8 cellular contexts compared by ENCODE assay signal in genomic region chr14:61456720-61457119, GRCh38.
DNase-seq lines count a peak whose midpoint lies in the region; ATAC-seq lines count a peak whose summit lies in the region.

No MANE protein-coding gene starts in this region.

- peaks cover 2% of the 10 kb centered on the region for H3K9me3 Mint-ChIP-seq in activated naive CD8-positive, alpha-beta T cell treated with anti-CD3 and anti-CD28 coated beads for 36 hours

- H3K36me3 Mint-ChIP-seq in activated naive CD8-positive, alpha-beta T cell treated with anti-CD3 and anti-CD28 coated beads for 36 hours, result peaks cover 81% of the 10 kb centered on the region

- H3K4me3 ChIP-seq in HAP-1, result no peak overlapping the region

- ATAC-seq in sciatic nerve (peak; percentile 85), GM18498 (IDR thresholded peaks at IDR 0.05; ENCODE audit: unreplicated experiment) (no peak)

- in situ Hi-C loops in G401 (cut with HindIII; ENCODE audit: low sequenced_read_pairs), result no loop called here
- in situ Hi-C loops in HAP-1 (cut with MboI; ENCODE audit: low sequenced_read_pairs), result loop anchor here (5.0 to 10.0 kb wide), 3 partner anchors 278 to 668 kb away; no protein-coding TSS in a partner anchor

- peaks cover 72% of the 10 kb centered on the region for H3K4me1 Mint-ChIP-seq in activated naive CD8-positive, alpha-beta T cell treated with anti-CD3 and anti-CD28 coated beads for 36 hours

- H3K4me1 ChIP-seq in HAP-1, result no peaks in the 10 kb centered on the region

- peak overlapping the region; percentile 69 for H3K27ac Mint-ChIP-seq in activated naive CD8-positive, alpha-beta T cell treated with anti-CD3 and anti-CD28 coated beads for 36 hours

- H3K27me3 ChIP-seq in HAP-1 (ENCODE audit: low read depth), result peaks cover 3% of the 10 kb centered on the region

- DNase-seq in G401 (ENCODE audit: low spot score) (peak; percentile 85), HAP-1 (ENCODE audit: low spot score in 2 of 2) (peak; percentile 51 to 90), NCI-H1092 (lab: John Stamatoyannopoulos, UW) (peak; percentile 86), SW480 (ENCODE audit: low spot score) (peak; percentile 65), cardiac septum (ENCODE audit: low spot score) (peak; percentile 89), sciatic nerve (ENCODE audit: low spot score) (peak; percentile 93)
- DNase-seq in activated naive CD8-positive, alpha-beta T cell treated with anti-CD3 and anti-CD28 coated beads for 36 hours, result peak; percentile 72

- H3K27me3 Mint-ChIP-seq in activated naive CD8-positive, alpha-beta T cell treated with anti-CD3 and anti-CD28 coated beads for 36 hours, result no peaks in the 10 kb centered on the region

- intact Hi-C loops in cardiac septum (cut with DNase I) (loop anchor here (5.0 to 10.0 kb wide), 2 partner anchors 159 to 668 kb away; no protein-coding TSS in a partner anchor), sciatic nerve (cut with DNase I) (loop anchor here (5.0 kb wide), 1 partner anchor 381 kb away; no protein-coding TSS in a partner anchor)

- no peaks in the 10 kb centered on the region; the same call in 1 of the 2 replicates for H3K9me3 ChIP-seq in HAP-1

- no peaks in the 10 kb centered on the region for H3K36me3 ChIP-seq in HAP-1 (replicated peaks)

- no peak overlapping the region for H3K4me3 Mint-ChIP-seq in activated naive CD8-positive, alpha-beta T cell treated with anti-CD3 and anti-CD28 coated beads for 36 hours
